In genomic region chr17:47275245-47275984, GRCh38 we compare ENCODE assay signal across 8 cellular contexts. TPM values are rescaled to one million over a fixed set of nuclear protein-coding genes. Genes with fewer than 3 reads are reported as not detected.
DNase-seq lines count a peak whose midpoint lies in the region; ATAC-seq, FAIRE-seq and TF ChIP-seq lines count a peak whose summit lies in the region.

No MANE protein-coding gene starts in this region.

- 0 to 23% methylated on average over 1 to 12 of the region's 13 CpGs for WGBS in endodermal cell (ENCODE audit: insufficient coverage in 1 of 2, insufficient read length in 1 of 2), 2 experiments
- 3% methylated on average over 6 of the region's 13 CpGs for WGBS in mesenchymal stem cell

- no peak overlapping the region for H3K23ac ChIP-seq in mesenchymal stem cell (ENCODE audit: low read length in 2 of 2)

- ATAC-seq in GM18498 (IDR thresholded peaks at IDR 0.05; ENCODE audit: unreplicated experiment): no peak
- ATAC-seq in GM18870 (IDR thresholded peaks at IDR 0.05; ENCODE audit: unreplicated experiment): no peak

- no peak overlapping the region for H3K4me2 ChIP-seq in mesenchymal stem cell (ENCODE audit: low read length, poor library complexity, severe bottlenecking)

- H3K27me3 Mint-ChIP-seq in endodermal cell (ENCODE audit: insufficient read depth): no peaks in the 10 kb centered on the region
- no peaks in the 10 kb centered on the region for H3K27me3 Mint-ChIP-seq in activated CD4-positive, alpha-beta memory T cell treated with anti-CD3 and anti-CD28 coated beads for 36 hours

- peaks cover 9% of the 10 kb centered on the region for H3K4me1 ChIP-seq in endodermal cell (ENCODE audit: control insufficient read depth, insufficient read depth, low read length)
- H3K4me1 ChIP-seq in mesenchymal stem cell (ENCODE audit: control insufficient read depth, insufficient read depth, low read depth, low read length): peaks cover 44% of the 10 kb centered on the region

- H3K36me3 ChIP-seq in endodermal cell (ENCODE audit: control insufficient read depth, insufficient read depth, low read length): no peaks in the 10 kb centered on the region
- peaks cover 13 to 29% of the 10 kb centered on the region in 2 experiments for H3K36me3 ChIP-seq in mesenchymal stem cell (ENCODE audit: control insufficient read depth in 1 of 2, insufficient read depth in 2 of 2, low read depth in 1 of 2, low read length in 2 of 2)

- H3K79me1 ChIP-seq in mesenchymal stem cell (replicated peaks; ENCODE audit: low read length, poor library complexity, severe bottlenecking): peaks cover 8% of the 10 kb centered on the region

- peak; percentile 60 for TF ChIP-seq CTCF in endodermal cell (conservative IDR thresholded peaks at IDR 0.05)

- FAIRE-seq in urothelium cell line (lab: Jason Lieb, UNC): peak; percentile 81

- H3K9me3 ChIP-seq in endodermal cell (ENCODE audit: control insufficient read depth, low read length) (no peaks in the 10 kb centered on the region), mesenchymal stem cell (ENCODE audit: control insufficient read depth, low read length) (no peaks in the 10 kb centered on the region)

- H3K4me1 Mint-ChIP-seq in endodermal cell: peaks cover 37% of the 10 kb centered on the region
- H3K4me1 Mint-ChIP-seq in activated CD4-positive, alpha-beta memory T cell treated with anti-CD3 and anti-CD28 coated beads for 36 hours (ENCODE audit: low read depth): no peaks in the 10 kb centered on the region

- H4K8ac ChIP-seq in mesenchymal stem cell (ENCODE audit: low read length): peak overlapping the region; percentile 81

- H3K4me3 Mint-ChIP-seq in endodermal cell: peak overlapping the region; percentile 24
- H3K4me3 Mint-ChIP-seq in activated CD4-positive, alpha-beta memory T cell treated with anti-CD3 and anti-CD28 coated beads for 36 hours: no peak overlapping the region

- peak overlapping the region; percentile 69 for H2BK5ac ChIP-seq in mesenchymal stem cell (ENCODE audit: low read depth, low read length, poor library complexity, severe bottlenecking)

- POLR2A ChIA-PET in activated CD4-positive, alpha-beta memory T cell treated with anti-CD3 and anti-CD28 coated beads for 36 hours (lab: Charles Lee): no interaction called here

- peak overlapping the region; percentile 86 to 90 for H3K4ac ChIP-seq in mesenchymal stem cell (ENCODE audit: low read depth in 1 of 2, low read length in 2 of 2)

- H4K91ac ChIP-seq in mesenchymal stem cell (ENCODE audit: low read length): peak overlapping the region; percentile 85

- no peaks in the 10 kb centered on the region for H3K36me3 Mint-ChIP-seq in endodermal cell (ENCODE audit: low read depth)
- no peaks in the 10 kb centered on the region for H3K36me3 Mint-ChIP-seq in activated CD4-positive, alpha-beta memory T cell treated with anti-CD3 and anti-CD28 coated beads for 36 hours

- H3K14ac ChIP-seq in mesenchymal stem cell (ENCODE audit: low read length in 2 of 2): no peak overlapping the region

- H3K27ac ChIP-seq in endodermal cell (ENCODE audit: low read depth, low read length): no peak overlapping the region
- peak overlapping the region; percentile 86 for H3K27ac ChIP-seq in mesenchymal stem cell (ENCODE audit: low read length, poor library complexity, severe bottlenecking)

- no peaks in the 10 kb centered on the region for H3K9me3 Mint-ChIP-seq in endodermal cell
- no peaks in the 10 kb centered on the region for H3K9me3 Mint-ChIP-seq in activated CD4-positive, alpha-beta memory T cell treated with anti-CD3 and anti-CD28 coated beads for 36 hours

- CTCF ChIA-PET in activated CD4-positive, alpha-beta memory T cell treated with anti-CD3 and anti-CD28 coated beads for 36 hours (lab: Charles Lee): interaction anchor here (1.6 kb wide), 1 partner anchor 40 kb away, joined by 3 read pairs; no protein-coding TSS in a partner anchor

- intact Hi-C loops in activated CD4-positive, alpha-beta memory T cell treated with anti-CD3 and anti-CD28 coated beads for 36 hours (cut with micrococcal nuclease): no loop called here

- H3K27me3 ChIP-seq in endodermal cell (ENCODE audit: control insufficient read depth, insufficient read depth, low read length, poor library complexity, severe bottlenecking) (no peaks in the 10 kb centered on the region), mesenchymal stem cell (ENCODE audit: control insufficient read depth in 1 of 2, insufficient read depth in 1 of 2, low read length in 2 of 2) (no peaks in the 10 kb centered on the region)

- peak overlapping the region; percentile 67 for H2BK120ac ChIP-seq in mesenchymal stem cell (ENCODE audit: low read depth, low read length)

- DNase-seq in NCI-H510A treated with DMSO at 0.1 percent for 48 hours (lab: John Stamatoyannopoulos, UW) (peak; percentile 52), endodermal cell (peak; percentile 91), mesenchymal stem cell (peak; percentile 70), urothelium cell line (ENCODE audit: low spot score) (peak; percentile 90), DMS53 treated with DMSO at 0.1 percent for 48 hours (lab: John Stamatoyannopoulos, UW; ENCODE audit: unreplicated experiment) (no peak)
- DNase-seq in activated CD4-positive, alpha-beta memory T cell treated with anti-CD3 and anti-CD28 coated beads for 36 hours: no peak

- peak overlapping the region; percentile 94 to 98 for H2BK12ac ChIP-seq in mesenchymal stem cell (ENCODE audit: low read length in 2 of 2)

- H3K9ac ChIP-seq in endodermal cell (ENCODE audit: extremely low read depth, low read length, poor library complexity, severe bottlenecking) (no peak overlapping the region), mesenchymal stem cell (ENCODE audit: low read length) (peak overlapping the region; percentile 78)

- H3K4me3 ChIP-seq in endodermal cell (ENCODE audit: low read length): peak overlapping the region; percentile 10
- H3K4me3 ChIP-seq in mesenchymal stem cell (ENCODE audit: insufficient read depth in 1 of 2, low read depth in 1 of 2, low read length in 2 of 2): peak overlapping the region in 1 of 2 experiments; percentile 49

- peak overlapping the region; percentile 84 for H2AK5ac ChIP-seq in mesenchymal stem cell (ENCODE audit: low read length, severe bottlenecking)

- no peak overlapping the region for H2BK15ac ChIP-seq in mesenchymal stem cell (ENCODE audit: low read depth, poor library complexity, severe bottlenecking)

- no peak overlapping the region for H2AFZ ChIP-seq in mesenchymal stem cell (ENCODE audit: low read depth, low read length)

- peak overlapping the region; percentile 74 to 81 for H3K18ac ChIP-seq in mesenchymal stem cell (ENCODE audit: low read depth in 1 of 2, low read length in 2 of 2)

- H3K27ac Mint-ChIP-seq in endodermal cell: peak overlapping the region; percentile 90
- no peak overlapping the region for H3K27ac Mint-ChIP-seq in activated CD4-positive, alpha-beta memory T cell treated with anti-CD3 and anti-CD28 coated beads for 36 hours

RNA-seq across cellular contexts. Expression of gene ITGB3, which starts 21.8 kb away (rescaled TPM):
- under 1 TPM; 0.51 to 0.73 TPM for total RNA-seq in endodermal cell
- polyA plus RNA-seq in endodermal cell (2013, experiment 1 of 2): 0.18 TPM
- polyA plus RNA-seq in endodermal cell (2013, experiment 2 of 2): 0.33 TPM
- polyA plus RNA-seq in mesenchymal stem cell (2013, experiment 1 of 2): 11.3 TPM
- polyA plus RNA-seq in mesenchymal stem cell (2013, experiment 2 of 2): 11.3 TPM
- not detected for total RNA-seq in activated CD4-positive, alpha-beta memory T cell treated with anti-CD3 and anti-CD28 coated beads for 36 hours

RNA-seq across cellular contexts. Expression of gene EFCAB13, which starts 48.3 kb away (rescaled TPM):
- 1 to 10 TPM; 4.3 to 8.9 TPM for total RNA-seq in endodermal cell
- polyA plus RNA-seq in endodermal cell (2013, experiment 1 of 2): 0.89 TPM
- polyA plus RNA-seq in endodermal cell (2013, experiment 2 of 2): 0.99 TPM
- polyA plus RNA-seq in mesenchymal stem cell (2013, experiment 1 of 2): 1.2 TPM
- polyA plus RNA-seq in mesenchymal stem cell (2013, experiment 2 of 2): 1.2 TPM
- 1 to 10 TPM; 4.6 to 7.8 TPM for total RNA-seq in activated CD4-positive, alpha-beta memory T cell treated with anti-CD3 and anti-CD28 coated beads for 36 hours

Comparison
In these comparisons a context has a peak if more than half of its experiments do, and no peak if none do; other contexts are left out.
1. DNase-seq: peak in NCI-H510A treated with DMSO at 0.1 percent for 48 hours (single experiment), endodermal cell (single experiment), mesenchymal stem cell (single experiment) and urothelium cell line (single experiment); none in activated CD4-positive, alpha-beta memory T cell treated with anti-CD3 and anti-CD28 coated beads for 36 hours (single experiment) and DMS53 treated with DMSO at 0.1 percent for 48 hours (single experiment).